ENCODE assay signal across 5 cellular contexts in genomic region chr10:15023079-15023478, GRCh38. TPM values are rescaled to one million over a fixed set of nuclear protein-coding genes. Genes with fewer than 3 reads are reported as not detected.
"Had no signal": no experiment of that assay in that cellular context is flagged by ENCODE, and none has a peak within 500 bp of the region (broad histone marks: within the 10 kb centered on the region; RNA-seq: fewer than 3 reads in every experiment).

No MANE protein-coding gene starts in this region.

RNA-seq across cellular contexts. Expression of gene OLAH, which starts 20.7 kb away (rescaled TPM):
- total RNA-seq: HepG2, HT-29, HT1080, IMR-90 had no signal
- polyA plus RNA-seq: IgD-negative memory B cell, IMR-90 had no signal
